31 cellular contexts compared by ENCODE assay signal in genomic region chr12:18424857-18425256, GRCh38.
"Had no signal": no experiment of that assay in that cellular context is flagged by ENCODE, and none has a peak within 500 bp of the region (broad histone marks: within the 10 kb centered on the region; RNA-seq: fewer than 3 reads in every experiment).

No MANE protein-coding gene starts in this region.

- H3K9me3 ChIP-seq: ovary, psoas muscle, spleen, suprapubic skin, testis, tibial artery, transverse colon, upper lobe of right lung, uterus had no signal

- H3K36me3 ChIP-seq: neural progenitor cell, ovary, spleen, suprapubic skin, tibial artery, transverse colon, upper lobe of right lung, uterus had no signal

- H3K9me3 Mint-ChIP-seq: type B pancreatic cell had no signal

- H3K4me2 ChIP-seq: neural progenitor cell, smooth muscle cell had no signal

- H2AFZ ChIP-seq: neural progenitor cell, parathyroid adenoma had no signal

- H3K27ac ChIP-seq: neural progenitor cell, ovary, parathyroid adenoma, psoas muscle, skin epidermis, spleen, suprapubic skin, testis, tibial artery, transverse colon, upper lobe of right lung, uterus had no signal

- DNase-seq: natural killer cell; occipital lobe; ovary; posterior cingulate gyrus; psoas muscle; right cardiac atrium; spleen; stimulated activated CD4-positive, alpha-beta T cell treated with anti-CD3 and anti-CD28 coated beads, Interleukin-12 subunit alpha, Interleukin-12 subunit beta, amount 100 ng/mL, for 4 hours; stimulated activated CD4-positive, alpha-beta T cell treated with anti-CD3 and anti-CD28 coated beads, Interleukin-1b, Interleukin-23, amount 100 ng/mL, for 48 hours; stimulated activated CD4-positive, alpha-beta T cell treated with anti-CD3 and anti-CD28 coated beads, Interleukin-4, amount 100 ng/mL, for 1 hour; stimulated activated CD4-positive, alpha-beta T cell treated with anti-CD3 and anti-CD28 coated beads, Interleukin-4, amount 100 ng/mL, for 4 hours; stimulated activated CD8-positive, alpha-beta memory T cell treated with anti-CD3 and anti-CD28 coated beads, Interleukin-4, amount 100 ng/mL, for 48 hours; stimulated activated naive CD4-positive, alpha-beta T cell; stimulated activated naive CD8-positive, alpha-beta T cell treated with anti-CD3 and anti-CD28 coated beads, Interleukin-15, amount 100 ng/mL, for 72 hours; stimulated activated naive CD8-positive, alpha-beta T cell treated with anti-CD3 and anti-CD28 coated beads, Interleukin-15, Interleukin-2, amounts not matched to agents 100 U/mL and 50 U/mL, for 24 hours; substantia nigra; testis; tibial artery; transverse colon; upper lobe of right lung; uterus had no signal

- H3K27me3 ChIP-seq: neural progenitor cell, ovary, spleen, suprapubic skin, testis, tibial artery, transverse colon, upper lobe of right lung, uterus had no signal

- H3K4me1 ChIP-seq: neural progenitor cell, parathyroid adenoma, psoas muscle, spleen, suprapubic skin, testis, tibial artery, transverse colon, upper lobe of right lung, uterus had no signal

- H3K27ac Mint-ChIP-seq: natural killer cell; nephron; neural progenitor cell; progenitor cell of endocrine pancreas; stimulated activated memory B cell treated with anti-CD40 and anti-IgM and Interleukin-4, amounts not matched to agents 10 μg/mL and 1 μg/mL and 100 μg/mL, for 72 hours; stimulated activated naive CD8-positive, alpha-beta T cell treated with anti-CD3 and anti-CD28 coated beads, Interleukin-15, amount 100 ng/mL, for 72 hours; type B pancreatic cell had no signal

- H3K4me3 Mint-ChIP-seq: natural killer cell; nephron; neural progenitor cell; stimulated activated memory B cell treated with anti-CD40 and anti-IgM and Interleukin-4, amounts not matched to agents 10 μg/mL and 1 μg/mL and 100 μg/mL, for 72 hours; stimulated activated naive CD8-positive, alpha-beta T cell treated with anti-CD3 and anti-CD28 coated beads, Interleukin-15, amount 100 ng/mL, for 72 hours; type B pancreatic cell had no signal

- H3K36me3 Mint-ChIP-seq: natural killer cell; neural progenitor cell; stimulated activated memory B cell treated with anti-CD40 and anti-IgM and Interleukin-4, amounts not matched to agents 10 μg/mL and 1 μg/mL and 100 μg/mL, for 72 hours had no signal

- H3K27me3 Mint-ChIP-seq: progenitor cell of endocrine pancreas; stimulated activated memory B cell treated with anti-CD40 and anti-IgM and Interleukin-4, amounts not matched to agents 10 μg/mL and 1 μg/mL and 100 μg/mL, for 72 hours; stimulated activated naive CD8-positive, alpha-beta T cell treated with anti-CD3 and anti-CD28 coated beads, Interleukin-15, amount 100 ng/mL, for 72 hours; type B pancreatic cell had no signal

- H3K4me3 ChIP-seq: neural progenitor cell, ovary, psoas muscle, skin epidermis, smooth muscle cell, spleen, suprapubic skin, testis, tibial artery, transverse colon, upper lobe of right lung, uterus had no signal

- ATAC-seq: natural killer cell; psoas muscle; right cardiac atrium; sciatic nerve; stimulated activated memory B cell treated with anti-CD40 and anti-IgM and Interleukin-4, amounts not matched to agents 10 μg/mL and 1 μg/mL and 100 μg/mL, for 72 hours; stimulated activated naive CD8-positive, alpha-beta T cell treated with anti-CD3 and anti-CD28 coated beads, Interleukin-15, amount 100 ng/mL, for 72 hours; stimulated activated naive CD8-positive, alpha-beta T cell treated with anti-CD3 and anti-CD28 coated beads, Interleukin-15, Interleukin-2, amounts not matched to agents 100 U/mL and 50 U/mL, for 24 hours; upper lobe of right lung had no signal

- H3K9ac ChIP-seq: neural progenitor cell, parathyroid adenoma had no signal

- H3K4me1 Mint-ChIP-seq: natural killer cell; neural progenitor cell; stimulated activated memory B cell treated with anti-CD40 and anti-IgM and Interleukin-4, amounts not matched to agents 10 μg/mL and 1 μg/mL and 100 μg/mL, for 72 hours; stimulated activated naive CD8-positive, alpha-beta T cell treated with anti-CD3 and anti-CD28 coated beads, Interleukin-15, amount 100 ng/mL, for 72 hours had no signal
